In genomic region chr12:20268121-20268732, GRCh38 we compare ENCODE assay signal across 21 cellular contexts.
DNase-seq lines count a peak whose midpoint lies in the region; TF ChIP-seq lines count a peak whose summit lies in the region.
"Had no signal": no experiment of that assay in that cellular context is flagged by ENCODE, and none has a peak within 500 bp of the region (broad histone marks: within the 10 kb centered on the region; RNA-seq: fewer than 3 reads in every experiment).

No MANE protein-coding gene starts in this region.

- H3K4me3 ChIP-seq in GM23248: no peak overlapping the region
- H3K4me3 ChIP-seq in astrocyte of the spinal cord (ENCODE audit: low read depth, low read length): no peak overlapping the region
- no peak overlapping the region for H3K4me3 ChIP-seq in mesenchymal stem cell (ENCODE audit: insufficient read depth in 1 of 2, low read depth in 1 of 2, low read length in 2 of 2)
- H3K4me3 ChIP-seq in MG63: no peak overlapping the region
- H3K4me3 ChIP-seq: heart right ventricle, upper lobe of right lung had no signal

- H2BK5ac ChIP-seq in mesenchymal stem cell (ENCODE audit: low read depth, low read length, poor library complexity, severe bottlenecking): no peak overlapping the region

- H3K4me1 ChIP-seq in GM23248 (ENCODE audit: insufficient read depth) (no peaks in the 10 kb centered on the region), mesenchymal stem cell (ENCODE audit: control insufficient read depth, insufficient read depth, low read depth, low read length) (peaks cover 2% of the 10 kb centered on the region)
- H3K4me1 ChIP-seq: upper lobe of right lung had no signal

- no peak overlapping the region for H3K4ac ChIP-seq in mesenchymal stem cell (ENCODE audit: low read depth in 1 of 2, low read length in 2 of 2)

- no peak for TF ChIP-seq CTCF in astrocyte of the spinal cord (IDR thresholded peaks at IDR 0.05; ENCODE audit: low read depth, low read length)

- in situ Hi-C loops in GM23248 (cut with MboI) (no loop called here), astrocyte of the spinal cord (cut with HindIII; ENCODE audit: low sequenced_read_pairs) (no loop called here)

- H3K4me2 ChIP-seq in GM23248 (ENCODE audit: unreplicated experiment) (no peak overlapping the region), mesenchymal stem cell (ENCODE audit: low read length, poor library complexity, severe bottlenecking) (no peak overlapping the region)
- H3K4me2 ChIP-seq: SK-N-SH had no signal

- 36 to 43% methylated on average over 6 of the region's 6 CpGs for WGBS in GM23248 (ENCODE audit: low coverage in 1 of 2, low lambda C conversion rate in 2 of 2, missing lambda C conversion rate in 2 of 2), 2 experiments
- WGBS in mesenchymal stem cell: 92% methylated on average over 4 of the region's 6 CpGs

- no peak overlapping the region for H4K91ac ChIP-seq in mesenchymal stem cell (ENCODE audit: low read length)

- H4K20me1 ChIP-seq in GM23248 (ENCODE audit: insufficient read depth): no peaks in the 10 kb centered on the region

- no peaks in the 10 kb centered on the region for H3F3A ChIP-seq in GM23248 (ENCODE audit: insufficient read depth)

- no peak overlapping the region for H3K14ac ChIP-seq in mesenchymal stem cell (ENCODE audit: low read length in 2 of 2)

- no peak overlapping the region for H2AK5ac ChIP-seq in mesenchymal stem cell (ENCODE audit: low read length, severe bottlenecking)

- H3K36me3 ChIP-seq in GM23248 (ENCODE audit: low read depth) (no peaks in the 10 kb centered on the region), mesenchymal stem cell (ENCODE audit: control insufficient read depth in 1 of 2, insufficient read depth in 2 of 2, low read depth in 1 of 2, low read length in 2 of 2) (no peaks in the 10 kb centered on the region), MG63 (no peaks in the 10 kb centered on the region)
- H3K36me3 ChIP-seq: heart right ventricle, upper lobe of right lung had no signal

- H2BK120ac ChIP-seq in mesenchymal stem cell (ENCODE audit: low read depth, low read length): no peak overlapping the region

- no peak overlapping the region for H4K8ac ChIP-seq in mesenchymal stem cell (ENCODE audit: low read length)

- no peaks in the 10 kb centered on the region for H3K79me1 ChIP-seq in mesenchymal stem cell (replicated peaks; ENCODE audit: low read length, poor library complexity, severe bottlenecking)

- H3K18ac ChIP-seq in mesenchymal stem cell (ENCODE audit: low read depth in 1 of 2, low read length in 2 of 2): no peak overlapping the region

- H3K23ac ChIP-seq in mesenchymal stem cell (ENCODE audit: low read length in 2 of 2): no peak overlapping the region

- H3K9me2 ChIP-seq in GM23248 (ENCODE audit: insufficient read depth): no peaks in the 10 kb centered on the region
- H3K9me2 ChIP-seq: SK-N-SH had no signal

- H3K27ac ChIP-seq in GM23248 (no peak overlapping the region), mesenchymal stem cell (ENCODE audit: low read length, poor library complexity, severe bottlenecking) (no peak overlapping the region)
- H3K27ac ChIP-seq: upper lobe of right lung had no signal

- no peak overlapping the region for H2BK12ac ChIP-seq in mesenchymal stem cell (ENCODE audit: low read length in 2 of 2)

- H3K9ac ChIP-seq in GM23248 (no peak overlapping the region), mesenchymal stem cell (ENCODE audit: low read length) (no peak overlapping the region)
- H3K9ac ChIP-seq: SK-N-SH had no signal

- H3K9me3 ChIP-seq in GM23248 (ENCODE audit: low read depth) (no peaks in the 10 kb centered on the region), mesenchymal stem cell (ENCODE audit: control insufficient read depth, low read length) (no peaks in the 10 kb centered on the region), MG63 (no peaks in the 10 kb centered on the region)
- H3K9me3 ChIP-seq: heart right ventricle, SK-N-SH, upper lobe of right lung had no signal

- DNase-seq in GM23248 (peak; percentile 55), M059J (ENCODE audit: low read depth) (peak; percentile 80), astrocyte of the spinal cord (ENCODE audit: low read depth, low spot score) (peak; percentile 54), mesenchymal stem cell (peak; percentile 46), MG63 (no peak), NCI-H2171 treated with DMSO at 0.1 percent for 48 hours (lab: John Stamatoyannopoulos, UW) (no peak), amygdala (lab: John Stamatoyannopoulos, UW) (no peak)
- DNase-seq in stimulated activated CD4-positive, alpha-beta T cell treated with anti-CD3 and anti-CD28 coated beads, Interleukin-12 subunit alpha, Interleukin-12 subunit beta, amount 100 ng/mL, for 4 hours: no peak
- DNase-seq: activated B cell treated with CpG ODN at 0.5 μM for 24 hours; activated CD4-positive, alpha-beta memory T cell treated with anti-CD3 and anti-CD28 coated beads for 36 hours; activated naive CD4-positive, alpha-beta T cell; aorta; effector memory CD8-positive, alpha-beta T cell; heart right ventricle; immature natural killer cell; NCI-H1092; NCI-H2081 treated with DMSO at 0.1 percent for 48 hours; RPMI8226; SK-N-SH; T-helper 9 cell; upper lobe of right lung had no signal

- no peak overlapping the region for H2AFZ ChIP-seq in GM23248
- no peak overlapping the region for H2AFZ ChIP-seq in mesenchymal stem cell (ENCODE audit: low read depth, low read length)

- H2BK15ac ChIP-seq in mesenchymal stem cell (ENCODE audit: low read depth, poor library complexity, severe bottlenecking): no peak overlapping the region

- no peaks in the 10 kb centered on the region for H3K27me3 ChIP-seq in GM23248 (replicated peaks; ENCODE audit: insufficient read depth)
- no peaks in the 10 kb centered on the region for H3K27me3 ChIP-seq in mesenchymal stem cell (ENCODE audit: control insufficient read depth in 1 of 2, insufficient read depth in 1 of 2, low read length in 2 of 2)
- no peaks in the 10 kb centered on the region for H3K27me3 ChIP-seq in MG63
- H3K27me3 ChIP-seq: heart right ventricle, upper lobe of right lung had no signal

- no peaks in the 10 kb centered on the region for H3K79me2 ChIP-seq in GM23248 (ENCODE audit: insufficient read depth)

Comparison
In these comparisons a context has a peak if more than half of its experiments do, and no peak if none do; other contexts are left out.
1. DNase-seq: peak in GM23248 (single experiment), M059J (single experiment), astrocyte of the spinal cord (single experiment) and mesenchymal stem cell (single experiment); none in MG63 (single experiment), stimulated activated CD4-positive, alpha-beta T cell treated with anti-CD3 and anti-CD28 coated beads, Interleukin-12 subunit alpha, Interleukin-12 subunit beta, amount 100 ng/mL, for 4 hours (single experiment), NCI-H2171 treated with DMSO at 0.1 percent for 48 hours (single experiment) and amygdala (0 of 56).